In genomic region chr19:58556633-58557252, GRCh38 we compare ENCODE assay signal across 1 cellular context.
TF ChIP-seq lines count a peak whose summit lies in the region.

No MANE protein-coding gene starts in this region.

TF ChIP-seq in WTC11, 78 proteins besides CTCF, POLR2A, EP300 and RAD21 (continued from another document):
- TF ChIP-seq HMGA2 (CRISPR knock-in tag; IDR thresholded peaks at IDR 0.05): no peak
- no peak for TF ChIP-seq PRRX2 (CRISPR knock-in tag; IDR thresholded peaks at IDR 0.05)
- TF ChIP-seq SMAD4 (CRISPR knock-in tag; IDR thresholded peaks at IDR 0.05): no peak
- no peak for TF ChIP-seq NFATC4 (CRISPR knock-in tag; IDR thresholded peaks at IDR 0.05)
- TF ChIP-seq ESRRA (CRISPR knock-in tag; IDR thresholded peaks at IDR 0.05; ENCODE audit: borderline replicate concordance): no peak
- TF ChIP-seq TEAD4 (CRISPR knock-in tag; IDR thresholded peaks at IDR 0.05): no peak
- no peak for TF ChIP-seq NR2C2 (CRISPR knock-in tag; IDR thresholded peaks at IDR 0.05)
- TF ChIP-seq MAX (CRISPR knock-in tag; IDR thresholded peaks at IDR 0.05): no peak
- no peak for TF ChIP-seq ZNF416 (CRISPR knock-in tag; IDR thresholded peaks at IDR 0.05)
- TF ChIP-seq JAZF1 (CRISPR knock-in tag; IDR thresholded peaks at IDR 0.05): no peak
- TF ChIP-seq FOXP1 (CRISPR knock-in tag; IDR thresholded peaks at IDR 0.05; ENCODE audit: borderline replicate concordance): no peak
- TF ChIP-seq, protein P1, sequence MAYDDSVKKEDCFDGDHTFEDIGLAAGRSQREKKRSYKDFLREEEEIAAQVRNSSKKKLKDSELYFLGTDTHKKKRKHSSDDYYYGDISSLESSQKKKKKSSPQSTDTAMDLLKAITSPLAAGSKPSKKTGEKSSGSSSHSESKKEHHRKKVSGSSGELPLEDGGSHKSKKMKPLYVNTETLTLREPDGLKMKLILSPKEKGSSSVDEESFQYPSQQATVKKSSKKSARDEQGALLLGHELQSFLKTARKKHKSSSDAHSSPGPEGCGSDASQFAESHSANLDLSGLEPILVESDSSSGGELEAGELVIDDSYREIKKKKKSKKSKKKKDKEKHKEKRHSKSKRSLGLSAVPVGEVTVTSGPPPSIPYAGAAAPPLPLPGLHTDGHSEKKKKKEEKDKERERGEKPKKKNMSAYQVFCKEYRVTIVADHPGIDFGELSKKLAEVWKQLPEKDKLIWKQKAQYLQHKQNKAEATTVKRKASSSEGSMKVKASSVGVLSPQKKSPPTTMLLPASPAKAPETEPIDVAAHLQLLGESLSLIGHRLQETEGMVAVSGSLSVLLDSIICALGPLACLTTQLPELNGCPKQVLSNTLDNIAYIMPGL (CRISPR knock-in tag; IDR thresholded peaks at IDR 0.05): no peak
- no peak for TF ChIP-seq CREM (CRISPR knock-in tag; IDR thresholded peaks at IDR 0.05)
TF ChIP-seq in WTC11: peak in this region for 0.
